Comparison of ENCODE assay signal across 26 cellular contexts in genomic region chr1:51799372-51799771, GRCh38.
DNase-seq lines count a peak whose midpoint lies in the region; ATAC-seq and TF ChIP-seq lines count a peak whose summit lies in the region.
"Had no signal": no experiment of that assay in that cellular context is flagged by ENCODE, and none has a peak within 500 bp of the region (broad histone marks: within the 10 kb centered on the region; RNA-seq: fewer than 3 reads in every experiment).

No MANE protein-coding gene starts in this region.

- no peak overlapping the region for H3K4me3 ChIP-seq in neuronal stem cell (ENCODE audit: low read length in 2 of 2)
- H3K4me3 ChIP-seq: A549, HAP-1, ovary had no signal

- DNase-seq in GM10248 (ENCODE audit: extremely low spot score), result peak; percentile 12
- DNase-seq in activated B cell treated with CpG ODN at 0.5 μM for 24 hours, result no peak
- DNase-seq in memory B cell (ENCODE audit: low spot score in 2 of 2), result no peak
- no peak for DNase-seq in activated T-helper 2 cell treated with anti-CD3 and anti-CD28 coated beads, Interferon-gamma antibody, Interleukin-2, Interleukin-4, amounts not matched to agents 10 μg/mL and 5 μg/mL and 100 μg/mL, durations not matched to agents 14 hours and 24 hours and 36 hours (ENCODE audit: low spot score)
- DNase-seq in neuronal stem cell (ENCODE audit: low spot score), result no peak
- DNase-seq: activated CD4-positive, alpha-beta T cell treated with anti-CD3 and anti-CD28 coated beads, Interleukin-2, amount 50 U/mL, for 4 hours; activated CD4-positive, CD25-positive, alpha-beta regulatory T cell; activated naive CD4-positive, alpha-beta T cell treated with Interleukin-2 at 50 U/mL for 16 hours; activated T-cell treated with anti-CD3 and anti-CD28 coated beads, Interleukin-2, amount 50 U/mL, for 72 hours; AML-193; DMS79; NCI-H510A; ovary; retina; SHP77 treated with DMSO at 0.1 percent for 48 hours; stimulated activated CD4-positive, alpha-beta T cell treated with anti-CD3 and anti-CD28 coated beads, Interleukin-2, amount 100 ng/mL, for 48 hours; T-helper 9 cell; trophoblast cell had no signal

- H4K8ac ChIP-seq in neuronal stem cell (ENCODE audit: low read depth, low read length), result no peak overlapping the region

- H3K36me3 Mint-ChIP-seq in activated B cell treated with CpG ODN at 0.5 μM for 24 hours (ENCODE audit: low read depth), result peaks cover 69% of the 10 kb centered on the region
- peaks cover 20% of the 10 kb centered on the region for H3K36me3 Mint-ChIP-seq in memory B cell
- H3K36me3 Mint-ChIP-seq in activated T-helper 2 cell treated with anti-CD3 and anti-CD28 coated beads, Interferon-gamma antibody, Interleukin-2, Interleukin-4, amounts not matched to agents 10 μg/mL and 5 μg/mL and 100 μg/mL, durations not matched to agents 14 hours and 24 hours and 36 hours (ENCODE audit: low read depth), result peaks cover 50% of the 10 kb centered on the region

- H3K18ac ChIP-seq in neuronal stem cell (ENCODE audit: low read length), result no peak overlapping the region

- no peak overlapping the region for H3K27ac ChIP-seq in neuronal stem cell (replicated peaks; ENCODE audit: low read length)
- H3K27ac ChIP-seq: A549, KMS-11, ovary had no signal

- POLR2A ChIA-PET in GM10248 (lab: Yijun Ruan, JAX), result no interaction called here
- POLR2A ChIA-PET in activated B cell treated with CpG ODN at 0.5 μM for 24 hours (lab: Charles Lee), result interaction anchor here (0.6 kb wide), 1 partner anchor 25 kb away, joined by 3 read pairs; no protein-coding TSS in a partner anchor

- ATAC-seq in HG02588 (IDR thresholded peaks at IDR 0.05; ENCODE audit: unreplicated experiment) (peak; percentile 49), activated B cell treated with CpG ODN at 0.5 μM for 24 hours (ENCODE audit: low read depth) (peak; percentile 45), memory B cell (ENCODE audit: low read depth) (peak; percentile 49), GM21529 (IDR thresholded peaks at IDR 0.05; ENCODE audit: unreplicated experiment) (no peak), GM21390 (IDR thresholded peaks at IDR 0.05; ENCODE audit: unreplicated experiment) (no peak)
- ATAC-seq: A549; activated T-cell treated with anti-CD3 and anti-CD28 coated beads, Interleukin-2, amount 50 U/mL, for 72 hours had no signal

- H3K14ac ChIP-seq in neuronal stem cell (ENCODE audit: low read length), result no peak overlapping the region

- no peak for TF ChIP-seq CTCF in GM10248 (IDR thresholded peaks at IDR 0.05; ENCODE audit: control extremely low read depth, extremely low read depth, low read depth, missing control alignments)
- no peak for TF ChIP-seq CTCF in activated B cell treated with CpG ODN at 0.5 μM for 24 hours (IDR thresholded peaks at IDR 0.05)

- no CpG with 5 or more reads among the region's 2 CpGs for whole genome bisulfite sequencing in neuronal stem cell (ENCODE audit: extremely low coverage in 2 of 2, insufficient read length in 2 of 2, insufficient replicate concordance in 1 of 2), 2 donors

- H3K36me3 ChIP-seq in neuronal stem cell (replicated peaks in 1 of 2; ENCODE audit: control insufficient read depth in 2 of 2, insufficient read depth in 2 of 2, low read length in 2 of 2), result peaks cover 17 to 86% of the 10 kb centered on the region in 2 donors
- H3K36me3 ChIP-seq: ovary had no signal

- H2BK5ac ChIP-seq in neuronal stem cell (ENCODE audit: low read length), result no peak overlapping the region

- H3K9ac ChIP-seq in neuronal stem cell (ENCODE audit: low read depth, low read length, poor library complexity), result no peak overlapping the region
- H3K9ac ChIP-seq: KMS-11 had no signal

- H3K4me3 Mint-ChIP-seq in activated B cell treated with CpG ODN at 0.5 μM for 24 hours (no peak overlapping the region), memory B cell (no peak overlapping the region)
- no peak overlapping the region for H3K4me3 Mint-ChIP-seq in activated T-helper 2 cell treated with anti-CD3 and anti-CD28 coated beads, Interferon-gamma antibody, Interleukin-2, Interleukin-4, amounts not matched to agents 10 μg/mL and 5 μg/mL and 100 μg/mL, durations not matched to agents 14 hours and 24 hours and 36 hours (ENCODE audit: low read depth)
- H3K4me3 Mint-ChIP-seq: activated T-cell treated with anti-CD3 and anti-CD28 coated beads, Interleukin-2, amount 50 U/mL, for 72 hours; brain; nephron had no signal

- H2AFZ ChIP-seq in neuronal stem cell (ENCODE audit: low read length), result no peak overlapping the region

- no peaks in the 10 kb centered on the region for H3K27me3 ChIP-seq in neuronal stem cell (ENCODE audit: control insufficient read depth in 3 of 3, insufficient read depth in 3 of 3, low read depth in 1 of 3, low read length in 3 of 3)
- H3K27me3 ChIP-seq: ovary had no signal

- no peak overlapping the region for H2BK12ac ChIP-seq in neuronal stem cell (ENCODE audit: low read length)

- no peaks in the 10 kb centered on the region for H3K4me1 ChIP-seq in neuronal stem cell (ENCODE audit: control insufficient read depth in 2 of 2, insufficient read depth in 1 of 2, low read depth in 1 of 2, low read length in 2 of 2)
- H3K4me1 ChIP-seq: A549, HAP-1 had no signal

- H3K9me3 Mint-ChIP-seq in activated B cell treated with CpG ODN at 0.5 μM for 24 hours, result no peaks in the 10 kb centered on the region
- no peaks in the 10 kb centered on the region for H3K9me3 Mint-ChIP-seq in memory B cell
- H3K9me3 Mint-ChIP-seq in activated T-helper 2 cell treated with anti-CD3 and anti-CD28 coated beads, Interferon-gamma antibody, Interleukin-2, Interleukin-4, amounts not matched to agents 10 μg/mL and 5 μg/mL and 100 μg/mL, durations not matched to agents 14 hours and 24 hours and 36 hours, result no peaks in the 10 kb centered on the region
- H3K9me3 Mint-ChIP-seq: activated T-cell treated with anti-CD3 and anti-CD28 coated beads, Interleukin-2, amount 50 U/mL, for 72 hours; brain; nephron had no signal

- no peak overlapping the region for H2AK5ac ChIP-seq in neuronal stem cell (ENCODE audit: low read depth, low read length)

- no peak overlapping the region for H4K91ac ChIP-seq in neuronal stem cell (ENCODE audit: low read depth, low read length, poor library complexity)

- H2BK120ac ChIP-seq in neuronal stem cell (ENCODE audit: low read depth, low read length), result no peak overlapping the region

- H3K9me3 ChIP-seq in neuronal stem cell (replicated peaks in 1 of 2; ENCODE audit: control insufficient read depth in 2 of 2, insufficient read depth in 1 of 2, low read depth in 1 of 2, low read length in 2 of 2), result no peaks in the 10 kb centered on the region
- H3K9me3 ChIP-seq: A549, HAP-1, ovary had no signal

- H3K79me1 ChIP-seq in neuronal stem cell (ENCODE audit: low read depth, low read length), result no peaks in the 10 kb centered on the region

- no peak overlapping the region for H3K23ac ChIP-seq in neuronal stem cell (ENCODE audit: low read depth, low read length, poor library complexity)

- no peak overlapping the region for H2BK15ac ChIP-seq in neuronal stem cell (ENCODE audit: low read length)

- H3K27ac Mint-ChIP-seq in activated B cell treated with CpG ODN at 0.5 μM for 24 hours (no peak overlapping the region), memory B cell (peak overlapping the region; percentile 87)
- H3K27ac Mint-ChIP-seq in activated T-helper 2 cell treated with anti-CD3 and anti-CD28 coated beads, Interferon-gamma antibody, Interleukin-2, Interleukin-4, amounts not matched to agents 10 μg/mL and 5 μg/mL and 100 μg/mL, durations not matched to agents 14 hours and 24 hours and 36 hours, result no peak overlapping the region
- H3K27ac Mint-ChIP-seq: activated T-cell treated with anti-CD3 and anti-CD28 coated beads, Interleukin-2, amount 50 U/mL, for 72 hours; brain; nephron had no signal

- H3K4ac ChIP-seq in neuronal stem cell (ENCODE audit: low read length), result no peak overlapping the region

- H3K27me3 Mint-ChIP-seq in activated B cell treated with CpG ODN at 0.5 μM for 24 hours (no peaks in the 10 kb centered on the region), memory B cell (no peaks in the 10 kb centered on the region)
- no peaks in the 10 kb centered on the region for H3K27me3 Mint-ChIP-seq in activated T-helper 2 cell treated with anti-CD3 and anti-CD28 coated beads, Interferon-gamma antibody, Interleukin-2, Interleukin-4, amounts not matched to agents 10 μg/mL and 5 μg/mL and 100 μg/mL, durations not matched to agents 14 hours and 24 hours and 36 hours (ENCODE audit: low read depth)
- H3K27me3 Mint-ChIP-seq: brain had no signal

- H3K4me1 Mint-ChIP-seq in activated B cell treated with CpG ODN at 0.5 μM for 24 hours (peaks cover 20% of the 10 kb centered on the region), memory B cell (peaks cover 4% of the 10 kb centered on the region)
- no peaks in the 10 kb centered on the region for H3K4me1 Mint-ChIP-seq in activated T-helper 2 cell treated with anti-CD3 and anti-CD28 coated beads, Interferon-gamma antibody, Interleukin-2, Interleukin-4, amounts not matched to agents 10 μg/mL and 5 μg/mL and 100 μg/mL, durations not matched to agents 14 hours and 24 hours and 36 hours (ENCODE audit: low read depth)
- H3K4me1 Mint-ChIP-seq: brain, nephron had no signal

- intact Hi-C loops in activated B cell treated with CpG ODN at 0.5 μM for 24 hours (cut with micrococcal nuclease), result loop anchor here (5.0 kb wide), 1 partner anchor 78 kb away; the partner anchor contains the start of gene NRDC
- intact Hi-C loops in activated T-helper 2 cell treated with anti-CD3 and anti-CD28 coated beads, Interferon-gamma antibody, Interleukin-2, Interleukin-4, amounts not matched to agents 10 μg/mL and 5 μg/mL and 100 μg/mL, durations not matched to agents 14 hours and 24 hours and 36 hours (cut with micrococcal nuclease), result no loop called here

- no peak overlapping the region for H3K4me2 ChIP-seq in neuronal stem cell (ENCODE audit: insufficient read depth, low read length, poor library complexity, severe bottlenecking)
- H3K4me2 ChIP-seq: A549, KMS-11 had no signal

- CTCF ChIA-PET in GM10248 (lab: Yijun Ruan, JAX) (interaction anchor here (1.3 to 5.8 kb wide), 6 partner anchors 8 to 237 kb away, joined by 3 to 27 read pairs (median 6); no protein-coding TSS in a partner anchor), activated B cell treated with CpG ODN at 0.5 μM for 24 hours (lab: Charles Lee) (interaction anchor here (1.0 kb wide), 1 partner anchor 30 kb away, joined by 3 read pairs; no protein-coding TSS in a partner anchor)

Comparison
In these comparisons a context has a peak if more than half of its experiments do, and no peak if none do; other contexts are left out.
1. ATAC-seq: peak in HG02588 (single experiment), activated B cell treated with CpG ODN at 0.5 μM for 24 hours (single experiment) and memory B cell (single experiment); none in GM21529 (single experiment) and GM21390 (single experiment).